Comparison of ENCODE assay signal across 1 cellular context in genomic region chr7:7181519-7182155, GRCh38.
TF ChIP-seq lines count a peak whose summit lies in the region.

No MANE protein-coding gene starts in this region.

TF ChIP-seq in HepG2, 621 proteins besides CTCF, POLR2A, EP300 and RAD21 (continued from another document and continues in another):
- TF ChIP-seq HMGXB3 (CRISPR knock-in tag; IDR thresholded peaks at IDR 0.05; ENCODE audit: borderline replicate concordance) = no peak
- TF ChIP-seq RARA (CRISPR knock-in tag; IDR thresholded peaks at IDR 0.05) = no peak
- TF ChIP-seq IRX3 (CRISPR knock-in tag; IDR thresholded peaks at IDR 0.05; ENCODE audit: borderline replicate concordance, low read depth) = no peak
- no peak for TF ChIP-seq DRAP1 (CRISPR knock-in tag; IDR thresholded peaks at IDR 0.05)
- no peak for TF ChIP-seq ZNF354B (CRISPR knock-in tag; IDR thresholded peaks at IDR 0.05)
- TF ChIP-seq POLR2AphosphoS2 (IDR thresholded peaks at IDR 0.05; ENCODE audit: low read depth, low read length) = no peak
- no peak; the same call in 1 of the 2 replicates for TF ChIP-seq MAX (IDR thresholded peaks at IDR 0.05)
- TF ChIP-seq, protein P1, sequence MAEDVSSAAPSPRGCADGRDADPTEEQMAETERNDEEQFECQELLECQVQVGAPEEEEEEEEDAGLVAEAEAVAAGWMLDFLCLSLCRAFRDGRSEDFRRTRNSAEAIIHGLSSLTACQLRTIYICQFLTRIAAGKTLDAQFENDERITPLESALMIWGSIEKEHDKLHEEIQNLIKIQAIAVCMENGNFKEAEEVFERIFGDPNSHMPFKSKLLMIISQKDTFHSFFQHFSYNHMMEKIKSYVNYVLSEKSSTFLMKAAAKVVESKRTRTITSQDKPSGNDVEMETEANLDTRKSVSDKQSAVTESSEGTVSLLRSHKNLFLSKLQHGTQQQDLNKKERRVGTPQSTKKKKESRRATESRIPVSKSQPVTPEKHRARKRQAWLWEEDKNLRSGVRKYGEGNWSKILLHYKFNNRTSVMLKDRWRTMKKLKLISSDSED (CRISPR knock-in tag; IDR thresholded peaks at IDR 0.05) = no peak
- no peak for TF ChIP-seq TEAD3 (CRISPR knock-in tag; optimal IDR thresholded peaks at IDR 0.05; ENCODE audit: borderline replicate concordance)
- no peak for TF ChIP-seq ZNF781 (CRISPR knock-in tag; IDR thresholded peaks at IDR 0.05; ENCODE audit: borderline replicate concordance, not compliant biosample characterization)
- no peak for TF ChIP-seq SCMH1 (CRISPR knock-in tag; IDR thresholded peaks at IDR 0.05; ENCODE audit: borderline replicate concordance)
- no peak for TF ChIP-seq RFXANK (CRISPR knock-in tag; IDR thresholded peaks at IDR 0.05)
- TF ChIP-seq ZNF724P (CRISPR knock-in tag; IDR thresholded peaks at IDR 0.05; ENCODE audit: borderline replicate concordance) = no peak
- TF ChIP-seq ZNF207 (IDR thresholded peaks at IDR 0.05; ENCODE audit: borderline replicate concordance) = no peak
- no peak for TF ChIP-seq ZC3H13 (CRISPR knock-in tag; IDR thresholded peaks at IDR 0.05)
- TF ChIP-seq SALL1 (CRISPR knock-in tag; IDR thresholded peaks at IDR 0.05) = no peak
- no peak for TF ChIP-seq E2F5 (CRISPR knock-in tag; conservative IDR thresholded peaks at IDR 0.05)
- TF ChIP-seq ZNF782 (CRISPR knock-in tag; IDR thresholded peaks at IDR 0.05; ENCODE audit: borderline replicate concordance) = no peak
- no peak for TF ChIP-seq FOXP1 (IDR thresholded peaks at IDR 0.05)
- no peak for TF ChIP-seq FOXP1 (CRISPR knock-in tag; IDR thresholded peaks at IDR 0.05)
- TF ChIP-seq ZFP1 (CRISPR knock-in tag; IDR thresholded peaks at IDR 0.05) = no peak
- TF ChIP-seq, protein P2, sequence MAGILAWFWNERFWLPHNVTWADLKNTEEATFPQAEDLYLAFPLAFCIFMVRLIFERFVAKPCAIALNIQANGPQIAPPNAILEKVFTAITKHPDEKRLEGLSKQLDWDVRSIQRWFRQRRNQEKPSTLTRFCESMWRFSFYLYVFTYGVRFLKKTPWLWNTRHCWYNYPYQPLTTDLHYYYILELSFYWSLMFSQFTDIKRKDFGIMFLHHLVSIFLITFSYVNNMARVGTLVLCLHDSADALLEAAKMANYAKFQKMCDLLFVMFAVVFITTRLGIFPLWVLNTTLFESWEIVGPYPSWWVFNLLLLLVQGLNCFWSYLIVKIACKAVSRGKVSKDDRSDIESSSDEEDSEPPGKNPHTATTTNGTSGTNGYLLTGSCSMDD (CRISPR knock-in tag; IDR thresholded peaks at IDR 0.05) = no peak
- no peak for TF ChIP-seq ZNF709 (CRISPR knock-in tag; IDR thresholded peaks at IDR 0.05)
- no peak for TF ChIP-seq KDM4B (CRISPR knock-in tag; IDR thresholded peaks at IDR 0.05)
- no peak for TF ChIP-seq RELA (CRISPR knock-in tag; IDR thresholded peaks at IDR 0.05)
- TF ChIP-seq, protein P3, sequence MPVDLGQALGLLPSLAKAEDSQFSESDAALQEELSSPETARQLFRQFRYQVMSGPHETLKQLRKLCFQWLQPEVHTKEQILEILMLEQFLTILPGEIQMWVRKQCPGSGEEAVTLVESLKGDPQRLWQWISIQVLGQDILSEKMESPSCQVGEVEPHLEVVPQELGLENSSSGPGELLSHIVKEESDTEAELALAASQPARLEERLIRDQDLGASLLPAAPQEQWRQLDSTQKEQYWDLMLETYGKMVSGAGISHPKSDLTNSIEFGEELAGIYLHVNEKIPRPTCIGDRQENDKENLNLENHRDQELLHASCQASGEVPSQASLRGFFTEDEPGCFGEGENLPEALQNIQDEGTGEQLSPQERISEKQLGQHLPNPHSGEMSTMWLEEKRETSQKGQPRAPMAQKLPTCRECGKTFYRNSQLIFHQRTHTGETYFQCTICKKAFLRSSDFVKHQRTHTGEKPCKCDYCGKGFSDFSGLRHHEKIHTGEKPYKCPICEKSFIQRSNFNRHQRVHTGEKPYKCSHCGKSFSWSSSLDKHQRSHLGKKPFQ (CRISPR knock-in tag; IDR thresholded peaks at IDR 0.05; ENCODE audit: insufficient replicate concordance) = peak; percentile 55
- no peak for TF ChIP-seq ZNF552 (CRISPR knock-in tag; IDR thresholded peaks at IDR 0.05; ENCODE audit: borderline replicate concordance)
- no peak for TF ChIP-seq CHCHD3 (CRISPR knock-in tag; IDR thresholded peaks at IDR 0.05)
- no peak for TF ChIP-seq ZHX1 (CRISPR knock-in tag; IDR thresholded peaks at IDR 0.05; ENCODE audit: low read depth)
- no peak for TF ChIP-seq ISL2 (CRISPR knock-in tag; IDR thresholded peaks at IDR 0.05)
- TF ChIP-seq CBX1 (IDR thresholded peaks at IDR 0.05; ENCODE audit: low read depth) = no peak
- TF ChIP-seq, protein P4, sequence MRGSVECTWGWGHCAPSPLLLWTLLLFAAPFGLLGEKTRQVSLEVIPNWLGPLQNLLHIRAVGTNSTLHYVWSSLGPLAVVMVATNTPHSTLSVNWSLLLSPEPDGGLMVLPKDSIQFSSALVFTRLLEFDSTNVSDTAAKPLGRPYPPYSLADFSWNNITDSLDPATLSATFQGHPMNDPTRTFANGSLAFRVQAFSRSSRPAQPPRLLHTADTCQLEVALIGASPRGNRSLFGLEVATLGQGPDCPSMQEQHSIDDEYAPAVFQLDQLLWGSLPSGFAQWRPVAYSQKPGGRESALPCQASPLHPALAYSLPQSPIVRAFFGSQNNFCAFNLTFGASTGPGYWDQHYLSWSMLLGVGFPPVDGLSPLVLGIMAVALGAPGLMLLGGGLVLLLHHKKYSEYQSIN (CRISPR knock-in tag; IDR thresholded peaks at IDR 0.05; ENCODE audit: borderline replicate concordance) = no peak
- TF ChIP-seq, protein P5, sequence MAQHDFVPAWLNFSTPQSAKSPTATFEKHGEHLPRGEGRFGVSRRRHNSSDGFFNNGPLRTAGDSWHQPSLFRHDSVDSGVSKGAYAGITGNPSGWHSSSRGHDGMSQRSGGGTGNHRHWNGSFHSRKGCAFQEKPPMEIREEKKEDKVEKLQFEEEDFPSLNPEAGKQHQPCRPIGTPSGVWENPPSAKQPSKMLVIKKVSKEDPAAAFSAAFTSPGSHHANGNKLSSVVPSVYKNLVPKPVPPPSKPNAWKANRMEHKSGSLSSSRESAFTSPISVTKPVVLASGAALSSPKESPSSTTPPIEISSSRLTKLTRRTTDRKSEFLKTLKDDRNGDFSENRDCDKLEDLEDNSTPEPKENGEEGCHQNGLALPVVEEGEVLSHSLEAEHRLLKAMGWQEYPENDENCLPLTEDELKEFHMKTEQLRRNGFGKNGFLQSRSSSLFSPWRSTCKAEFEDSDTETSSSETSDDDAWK (CRISPR knock-in tag; IDR thresholded peaks at IDR 0.05) = no peak
- TF ChIP-seq HDAC2 (CRISPR knock-in tag; IDR thresholded peaks at IDR 0.05) = no peak
- no peak for TF ChIP-seq ZNF772 (CRISPR knock-in tag; IDR thresholded peaks at IDR 0.05)
- no peak for TF ChIP-seq LBX2 (CRISPR knock-in tag; IDR thresholded peaks at IDR 0.05; ENCODE audit: borderline replicate concordance)
- TF ChIP-seq, protein P6, sequence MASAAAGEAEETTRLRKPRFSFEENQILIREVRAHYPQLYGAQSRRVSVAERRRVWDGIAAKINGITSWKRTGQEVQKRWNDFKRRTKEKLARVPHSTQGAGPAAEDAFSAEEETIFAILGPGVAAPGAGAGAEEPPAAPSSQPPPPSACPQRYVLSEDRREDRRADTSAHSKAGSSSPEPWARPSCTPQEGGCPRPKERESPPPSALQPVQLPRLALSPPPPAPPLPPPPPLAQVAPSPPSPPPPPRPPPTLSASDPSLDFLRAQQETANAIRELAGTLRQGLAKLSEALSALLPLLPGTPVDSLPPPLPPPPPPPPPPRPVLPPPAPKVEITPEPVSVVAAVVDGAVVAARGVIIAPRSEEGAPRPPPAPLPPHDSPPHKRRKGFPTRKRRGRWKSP (CRISPR knock-in tag; IDR thresholded peaks at IDR 0.05) = peak; percentile 22; the same call in 1 of the 2 replicates
- no peak for TF ChIP-seq ZNF672 (CRISPR knock-in tag; IDR thresholded peaks at IDR 0.05)
- no peak for TF ChIP-seq NFATC3 (CRISPR knock-in tag; IDR thresholded peaks at IDR 0.05)
- TF ChIP-seq ZNF790 (CRISPR knock-in tag; IDR thresholded peaks at IDR 0.05; ENCODE audit: borderline replicate concordance) = no peak
- TF ChIP-seq ZNF784 (CRISPR knock-in tag; IDR thresholded peaks at IDR 0.05; ENCODE audit: borderline replicate concordance) = peak; percentile 82; the same call in 1 of the 2 replicates
- peak; percentile 20; the same call in 1 of the 2 replicates for TF ChIP-seq PATZ1 (CRISPR knock-in tag; IDR thresholded peaks at IDR 0.05)
- TF ChIP-seq ZNF564 (CRISPR knock-in tag; IDR thresholded peaks at IDR 0.05) = no peak
- no peak for TF ChIP-seq NPAS2 (CRISPR knock-in tag; IDR thresholded peaks at IDR 0.05; ENCODE audit: borderline replicate concordance)
- TF ChIP-seq XBP1 (CRISPR knock-in tag; IDR thresholded peaks at IDR 0.05) = no peak
